Comparison of ENCODE assay signal across 8 cellular contexts in the genomic region with DNA sequence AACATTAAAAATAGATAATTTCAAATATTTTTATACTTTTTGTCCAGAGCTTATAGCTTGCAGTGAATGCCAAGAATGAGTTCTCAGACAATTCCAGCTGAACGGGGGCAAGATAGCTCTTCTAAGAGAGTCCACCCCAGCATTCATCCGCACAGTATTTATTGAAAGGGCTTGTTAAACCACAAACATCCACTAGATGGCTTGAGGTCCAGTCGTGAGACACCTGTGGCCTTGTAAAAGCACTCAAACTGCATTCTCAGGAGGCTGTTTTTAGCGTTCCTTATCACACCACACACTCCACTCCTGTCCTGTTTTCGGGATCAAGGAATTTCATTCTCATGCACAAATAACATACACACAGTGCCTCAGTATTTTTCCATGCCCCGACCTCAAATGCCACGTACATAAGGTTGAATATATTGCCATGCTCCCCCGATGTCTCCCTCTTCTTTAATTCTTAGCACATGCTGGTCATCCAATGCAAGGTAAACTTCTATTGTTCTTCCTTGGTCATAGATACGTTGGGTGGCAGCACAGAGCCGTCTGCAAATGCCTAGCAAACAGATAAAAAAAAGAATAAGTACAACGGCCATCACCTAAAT. TPM values are rescaled to one million over a fixed set of nuclear protein-coding genes. Genes with fewer than 3 reads are reported as not detected.
DNase-seq lines count a peak whose midpoint lies in the region; TF ChIP-seq lines count a peak whose summit lies in the region.

No MANE protein-coding gene starts in this region.

- H3K9ac ChIP-seq in OCI-LY3 (ENCODE audit: low read length) = no peak overlapping the region

- H3K4me1 ChIP-seq in OCI-LY3 (ENCODE audit: low read length) (no peaks in the 10 kb centered on the region), prostate gland (replicated peaks) (no peaks in the 10 kb centered on the region)

- H3K27ac ChIP-seq in OCI-LY3 (ENCODE audit: low read length) = no peak overlapping the region
- H3K27ac ChIP-seq in prostate gland = no peak overlapping the region

- intact Hi-C loops in prostate gland (cut with DNase I) = loop anchor here (2.0 kb wide), 1 partner anchor 215 kb away; no protein-coding TSS in a partner anchor

- no peak for TF ChIP-seq POLR2A in prostate gland (IDR thresholded peaks at IDR 0.05)

- TF ChIP-seq CTCF in HFFc6 (IDR thresholded peaks at IDR 0.05) = peak; percentile 78
- TF ChIP-seq CTCF in OCI-LY3 (IDR thresholded peaks at IDR 0.05; ENCODE audit: low read depth, low read length) = peak; percentile 34
- peak in 2 of 4 experiments; percentile 51 to 54 for TF ChIP-seq CTCF in prostate gland (IDR thresholded peaks at IDR 0.05)

- H3K27me3 ChIP-seq in OCI-LY3 (ENCODE audit: low read depth, low read length) = no peaks in the 10 kb centered on the region
- H3K27me3 ChIP-seq in prostate gland (replicated peaks; ENCODE audit: insufficient read depth) = no peaks in the 10 kb centered on the region

- H3K4me3 ChIP-seq in OCI-LY3 (ENCODE audit: low read length) (no peak overlapping the region), prostate gland (no peak overlapping the region)

- DNase-seq in DMS79 treated with DMSO at 0.1 percent for 48 hours (lab: John Stamatoyannopoulos, UW) (peak; percentile 32), HFFc6 (peak; percentile 12), fibroblast of gingiva (ENCODE audit: low read depth) (peak; percentile 14), prostate gland (ENCODE audit: low spot score) (peak; percentile 20), NCI-H128 (lab: John Stamatoyannopoulos, UW; ENCODE audit: unreplicated experiment) (no peak), NCI-H187 (lab: John Stamatoyannopoulos, UW) (no peak)
- DNase-seq in activated CD8-positive, alpha-beta memory T cell treated with anti-CD3 and anti-CD28 coated beads, Interleukin-2, amount 50 U/mL, for 48 hours = no peak

- peaks cover 16% of the 10 kb centered on the region for H3K36me3 Mint-ChIP-seq in HFFc6 (ENCODE audit: low read depth)

- WGBS in prostate gland = 44% methylated on average over 11 of the region's 11 CpGs

- no peak overlapping the region for H3K27ac Mint-ChIP-seq in HFFc6

- H3K79me2 ChIP-seq in OCI-LY3 (ENCODE audit: low read length) = no peaks in the 10 kb centered on the region

- no peak overlapping the region for H3K4me2 ChIP-seq in OCI-LY3 (ENCODE audit: low read length)

- H3K36me3 ChIP-seq in OCI-LY3 (replicated peaks; ENCODE audit: low read depth, low read length) = peaks cover 42% of the 10 kb centered on the region
- H3K36me3 ChIP-seq in prostate gland = no peaks in the 10 kb centered on the region

- no peaks in the 10 kb centered on the region for H3K9me3 Mint-ChIP-seq in HFFc6

- H3K27me3 Mint-ChIP-seq in HFFc6 (ENCODE audit: insufficient read depth) = no peaks in the 10 kb centered on the region; the same call in 1 of the 2 replicates

- H3K9me3 ChIP-seq in OCI-LY3 (ENCODE audit: insufficient read depth, low read length) (no peaks in the 10 kb centered on the region), prostate gland (no peaks in the 10 kb centered on the region)

- H4K20me1 ChIP-seq in OCI-LY3 (ENCODE audit: insufficient read depth, low read length) = no peaks in the 10 kb centered on the region

- H3K4me1 Mint-ChIP-seq in HFFc6 (ENCODE audit: low read depth) = peaks cover 16% of the 10 kb centered on the region; the same call in 1 of the 2 replicates

- H2AFZ ChIP-seq in OCI-LY3 (ENCODE audit: low read depth, low read length) = no peak overlapping the region

- no peak overlapping the region for H3K4me3 Mint-ChIP-seq in HFFc6

RNA-seq across cellular contexts. Expression of a gene that starts 47.4 kb away (rescaled TPM):
- 100 to 1,000 TPM; 128 to 137 (median 131) TPM for total RNA-seq in HFFc6 (2021; fragmentation: NEBNext Ultra II Directional; extraction: Animal tissue kit (Norgen Biotek cat#: 25700))
- 10 to 100 TPM; 42.8 to 52.9 TPM for total RNA-seq in prostate gland

Comparison
In these comparisons a context has a peak if more than half of its experiments do, and no peak if none do; other contexts are left out.
1. DNase-seq: peak in DMS79 treated with DMSO at 0.1 percent for 48 hours (single experiment), HFFc6 (single experiment), fibroblast of gingiva (single experiment) and prostate gland (single experiment); none in NCI-H128 (single experiment), NCI-H187 (0 of 2) and activated CD8-positive, alpha-beta memory T cell treated with anti-CD3 and anti-CD28 coated beads, Interleukin-2, amount 50 U/mL, for 48 hours (single experiment).